Comparison of ENCODE assay signal across 8 cellular contexts in the genomic region with DNA sequence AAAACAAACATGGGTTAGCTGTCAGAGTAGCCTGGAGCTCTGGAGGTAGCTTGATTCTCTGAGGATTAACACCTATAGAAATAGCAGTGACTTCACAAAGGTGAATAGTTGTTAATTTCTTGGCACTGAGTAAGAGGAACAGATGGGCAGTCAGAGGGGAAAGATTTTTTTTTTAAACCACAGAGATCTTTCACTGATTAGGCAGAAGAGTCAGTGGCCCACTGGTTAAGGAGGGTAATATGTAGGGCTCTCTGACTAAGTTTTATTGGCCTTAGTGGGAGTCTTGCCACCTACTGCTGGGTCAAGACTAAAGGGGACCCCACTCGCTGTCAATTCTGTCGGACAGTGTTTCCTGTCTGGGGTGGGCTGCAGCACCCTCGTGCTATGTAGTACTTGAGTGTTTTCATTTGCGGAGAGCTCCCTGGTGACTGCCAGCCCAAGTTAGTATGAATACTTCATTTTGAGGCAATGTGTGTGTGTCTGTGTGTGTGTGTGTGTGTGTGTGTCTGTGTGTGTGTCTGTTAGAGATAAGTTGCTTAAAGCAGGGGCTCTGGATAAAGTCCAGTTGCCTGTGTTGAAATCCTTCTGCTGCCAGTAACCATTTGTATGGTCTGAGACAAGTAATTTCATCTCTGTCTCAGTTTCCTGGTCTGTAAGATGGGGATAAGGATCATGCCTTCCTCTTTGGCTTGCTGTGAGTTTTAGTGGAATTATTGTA.
DNase-seq lines count a peak whose midpoint lies in the region; ATAC-seq and TF ChIP-seq lines count a peak whose summit lies in the region.

No MANE protein-coding gene starts in this region.

- no peak for TF ChIP-seq CTCF in RWPE1 (conservative IDR thresholded peaks at IDR 0.05; ENCODE audit: low read depth)
- TF ChIP-seq CTCF in dorsolateral prefrontal cortex (IDR thresholded peaks at IDR 0.05 in 54 of 56, conservative IDR thresholded peaks at IDR 0.05 in 2 of 56; ENCODE audit: low read depth in 1 of 56, partially characterized antibody in 56 of 56): no peak
- no peak for TF ChIP-seq CTCF in osteoblast (IDR thresholded peaks at IDR 0.05; ENCODE audit: extremely low read depth, low read depth, low read length)

- DNase-seq in ACHN: peak; percentile 76
- DNase-seq in RWPE1 (ENCODE audit: low spot score): peak; percentile 17
- DNase-seq in dorsolateral prefrontal cortex: no peak
- no peak for DNase-seq in osteoblast (ENCODE audit: insufficient read length, low spot score, missing footprints)
- no peak for DNase-seq in NCI-H2081 treated with DMSO at 0.1 percent for 48 hours (lab: John Stamatoyannopoulos, UW)
- DNase-seq in sciatic nerve (ENCODE audit: low spot score): no peak

- H3K27me3 ChIP-seq in dorsolateral prefrontal cortex: no peaks in the 10 kb centered on the region
- H3K27me3 ChIP-seq in osteoblast (ENCODE audit: insufficient read depth, low read length): no peaks in the 10 kb centered on the region

- peak overlapping the region; percentile 88 for H3K4me2 ChIP-seq in osteoblast (ENCODE audit: insufficient read depth, low read length)

- intact Hi-C loops in dorsolateral prefrontal cortex (cut with DNase I): loop anchor here in 1 of 2 donors (10.0 kb wide), 1 partner anchor 328 kb away; a partner anchor contains a TSS
- intact Hi-C loops in sciatic nerve (cut with DNase I): loop anchor here (10.0 kb wide), 1 partner anchor 198 kb away; no protein-coding TSS in a partner anchor

- H3K79me2 ChIP-seq in osteoblast (ENCODE audit: insufficient read depth, low read length): peaks cover 61% of the 10 kb centered on the region

- H3K9me3 ChIP-seq in osteoblast (ENCODE audit: low read depth, low read length): no peaks in the 10 kb centered on the region

- CTCF ChIA-PET in RWPE1 (lab: Yijun Ruan, JAX): interaction anchor here (0.7 kb wide), 1 partner anchor 1100 kb away, joined by 4 read pairs; no protein-coding TSS in a partner anchor

- in situ Hi-C loops in ACHN (cut with HindIII; ENCODE audit: low pct_ligation_motif_present, low pct_unique_long_range_greater_than_20kb, low sequenced_read_pairs): no loop called here

- POLR2A ChIA-PET in RWPE1 (lab: Yijun Ruan, JAX; ENCODE audit: low non-redundant PET): no interaction called here

- ATAC-seq in GM18519 (IDR thresholded peaks at IDR 0.05; ENCODE audit: low FRiP score, unreplicated experiment) (peak; percentile 24), HG02973 (IDR thresholded peaks at IDR 0.05; ENCODE audit: unreplicated experiment) (peak; percentile 41), sciatic nerve (no peak)

- no peak overlapping the region for H2AFZ ChIP-seq in osteoblast (ENCODE audit: low read length)

- H3K27ac ChIP-seq in RWPE1 (peak overlapping the region; percentile 68), dorsolateral prefrontal cortex (peak overlapping the region in 53 of 59 donors; percentile 24 to 99 (median 96)), osteoblast (ENCODE audit: low read depth, low read length) (peak overlapping the region; percentile 93)

- peaks cover 4% of the 10 kb centered on the region for H3K36me3 ChIP-seq in osteoblast (ENCODE audit: insufficient read depth, low read length)

- H4K20me1 ChIP-seq in osteoblast (ENCODE audit: insufficient read depth, low read length): peaks cover 8% of the 10 kb centered on the region

- peaks cover 56% of the 10 kb centered on the region for H3K4me1 ChIP-seq in osteoblast (ENCODE audit: insufficient read depth, low read length)

- H3K4me3 ChIP-seq in dorsolateral prefrontal cortex (peak overlapping the region in 10 of 59 donors; percentile 7 to 48 (median 36)), osteoblast (ENCODE audit: insufficient read depth, low read length) (peak overlapping the region; percentile 29)

Comparison
In these comparisons a context has a peak if more than half of its experiments do, and no peak if none do; other contexts are left out.
1. DNase-seq: peak in ACHN (single experiment) and RWPE1 (single experiment); none in dorsolateral prefrontal cortex (0 of 10), osteoblast (single experiment), NCI-H2081 treated with DMSO at 0.1 percent for 48 hours (single experiment) and sciatic nerve (single experiment).
2. Peak in every context shown above with its lines, with median percentiles within 50 percentile points of each other: H3K27ac ChIP-seq.